1 cellular context compared by ENCODE assay signal in genomic region chr11:66333896-66334604, GRCh38.
TF ChIP-seq lines count a peak whose summit lies in the region.

No MANE protein-coding gene starts in this region.

TF ChIP-seq in H1, 55 proteins besides CTCF, POLR2A, EP300 and RAD21:
- TF ChIP-seq SIN3A (conservative IDR thresholded peaks at IDR 0.05 in 1 of 2, IDR thresholded peaks at IDR 0.05 in 1 of 2; ENCODE audit: low read depth in 1 of 2, low read length in 2 of 2) (no peak), CBX8 (IDR thresholded peaks at IDR 0.05; ENCODE audit: borderline replicate concordance, low read depth, low read length) (no peak)
TF ChIP-seq in H1: peak in this region for 0.
